In the genomic region with DNA sequence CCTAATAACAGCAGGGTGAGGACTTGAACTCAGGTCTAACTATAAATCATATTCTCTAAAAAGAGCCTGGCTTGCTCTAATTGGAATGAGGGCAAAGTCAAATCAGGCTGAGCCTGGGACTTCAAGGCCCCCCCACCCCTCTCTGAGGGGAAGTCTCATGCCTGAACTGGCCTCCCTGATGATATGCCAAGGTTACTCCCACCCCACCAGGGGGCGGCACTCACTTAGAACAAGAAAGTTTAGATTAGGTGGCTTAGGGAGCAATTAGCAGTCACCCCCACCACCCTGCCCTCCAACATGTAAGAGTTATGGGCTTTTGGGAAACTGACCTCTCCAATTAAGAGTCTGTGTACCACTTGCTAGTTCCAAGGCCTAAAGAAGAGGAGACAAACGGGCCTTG, we compare ENCODE assay signal across 9 cellular contexts. TPM values are rescaled to one million over a fixed set of nuclear protein-coding genes. Genes with fewer than 3 reads are reported as not detected.
DNase-seq lines count a peak whose midpoint lies in the region; ATAC-seq and TF ChIP-seq lines count a peak whose summit lies in the region.
"Had no signal": no experiment of that assay in that cellular context is flagged by ENCODE, and none has a peak within 500 bp of the region (broad histone marks: within the 10 kb centered on the region; RNA-seq: fewer than 3 reads in every experiment).

No MANE protein-coding gene starts in this region.

- H3K27me3 ChIP-seq in esophagus squamous epithelium (no peaks in the 10 kb centered on the region), upper lobe of left lung (no peaks in the 10 kb centered on the region)

- H3K36me3 ChIP-seq in esophagus squamous epithelium: no peaks in the 10 kb centered on the region
- no peaks in the 10 kb centered on the region for H3K36me3 ChIP-seq in upper lobe of left lung

- H3K4me1 ChIP-seq in esophagus squamous epithelium: peaks cover 6 to 35% (median 10%) of the 10 kb centered on the region in 3 donors
- H3K4me1 ChIP-seq in upper lobe of left lung: peaks cover 7 to 14% (median 9%) of the 10 kb centered on the region in 4 donors

- peak; percentile 25 for DNase-seq in AG08396 (ENCODE audit: low spot score)
- peak; percentile 6 for DNase-seq in NK-92 (lab: John Stamatoyannopoulos, UW; ENCODE audit: unreplicated experiment)
- DNase-seq in activated CD8-positive, alpha-beta memory T cell treated with anti-CD3 and anti-CD28 coated beads, Interleukin-2, amount 50 U/mL, for 4 hours: peak; percentile 83
- peak; percentile 4 for DNase-seq in esophagus squamous epithelium (lab: John Stamatoyannopoulos, UW)
- peak; percentile 15 for DNase-seq in neural crest cell (ENCODE audit: low read depth, low spot score)
- peak in 1 of 2 donors; percentile 70 for DNase-seq in upper lobe of left lung
- DNase-seq in iPS-NIHi11 (ENCODE audit: low spot score): no peak

- H3K27ac ChIP-seq in esophagus squamous epithelium (no peak overlapping the region), upper lobe of left lung (no peak overlapping the region)

- TF ChIP-seq CTCF in esophagus squamous epithelium (IDR thresholded peaks at IDR 0.05) (peak in 5 of 6 experiments; percentile 30 to 47 (median 39)), neural crest cell (conservative IDR thresholded peaks at IDR 0.05) (peak; percentile 54), upper lobe of left lung (IDR thresholded peaks at IDR 0.05) (peak; percentile 24 to 54 (median 48))

- TF ChIP-seq EP300 in upper lobe of left lung (IDR thresholded peaks at IDR 0.05): no peak

- H3K4me3 Mint-ChIP-seq in neural crest cell: peak overlapping the region; percentile 69

- H3K36me3 Mint-ChIP-seq in neural crest cell (ENCODE audit: low read depth): peaks cover 3% of the 10 kb centered on the region

- TF ChIP-seq POLR2A in esophagus squamous epithelium (IDR thresholded peaks at IDR 0.05): no peak
- no peak for TF ChIP-seq POLR2A in upper lobe of left lung (IDR thresholded peaks at IDR 0.05)

- ATAC-seq in GM18520 (IDR thresholded peaks at IDR 0.05; ENCODE audit: unreplicated experiment): peak; percentile 31
- peak in 1 of 2 donors; percentile 51 for ATAC-seq in upper lobe of left lung (ENCODE audit: low FRiP score in 2 of 2)

- no peak overlapping the region for H3K27ac Mint-ChIP-seq in neural crest cell (ENCODE audit: unreplicated experiment)

- intact Hi-C loops in esophagus squamous epithelium (cut with DNase I): no loop called here

- H3K9me3 Mint-ChIP-seq in neural crest cell: no peaks in the 10 kb centered on the region

- H3K9me3 ChIP-seq in esophagus squamous epithelium (no peaks in the 10 kb centered on the region), upper lobe of left lung (no peaks in the 10 kb centered on the region)

- 0 to 17% methylated on average over 1 to 2 of the region's 2 CpGs for WGBS in esophagus squamous epithelium, 2 donors
- 26 to 33% methylated on average over 1 to 2 of the region's 2 CpGs for whole genome bisulfite sequencing in upper lobe of left lung, 2 donors

- H3K27me3 Mint-ChIP-seq in neural crest cell (ENCODE audit: low read depth): peaks cover 44% of the 10 kb centered on the region

- peaks cover 37% of the 10 kb centered on the region for H3K4me1 Mint-ChIP-seq in neural crest cell

- H3K4me3 ChIP-seq in esophagus squamous epithelium (no peak overlapping the region), upper lobe of left lung (no peak overlapping the region)

RNA-seq across cellular contexts. Expression of a gene that starts 2.7 kb away (rescaled TPM):
- total RNA-seq in esophagus squamous epithelium: 10 to 100 TPM in 2 of 4 donors, 1 to 10 TPM in 2; 4.8 to 17.7 (median 13.2) TPM
- total RNA-seq in neural crest cell: 10.1 and 12.0 TPM in 2 replicates
- total RNA-seq in upper lobe of left lung: 10 to 100 TPM; 11.2 to 34.1 (median 24.0) TPM

RNA-seq across cellular contexts. Expression of a gene that starts 8.2 kb away (rescaled TPM):
- total RNA-seq in esophagus squamous epithelium: not detected
- not detected in 2 replicates for total RNA-seq in neural crest cell
- 1 to 10 TPM in 3 of 6 donors, not detected in 3; 1.0 to 3.6 (median 3.3) TPM for total RNA-seq in upper lobe of left lung
- total RNA-seq: skeletal muscle tissue had no signal

RNA-seq across cellular contexts. Expression of a gene that starts 13.1 kb away (rescaled TPM):
- total RNA-seq in esophagus squamous epithelium (10 to 100 TPM in 2 of 4 donors, 1 to 10 TPM in 2; 4.3 to 15.5 (median 8.8) TPM), neural crest cell (not detected in 2 replicates), upper lobe of left lung (10 to 100 TPM; 20.7 to 43.8 (median 26.2) TPM)

RNA-seq across cellular contexts. Expression of a gene that starts 20.1 kb away (rescaled TPM):
- total RNA-seq in esophagus squamous epithelium (10 to 100 TPM; 19.9 to 34.0 (median 24.3) TPM), neural crest cell (72.5 and 76.3 TPM in 2 replicates), upper lobe of left lung (100 to 1,000 TPM in 1 of 6 donors, 10 to 100 TPM in 5; 21.7 to 188 (median 42.2) TPM)

RNA-seq across cellular contexts. Expression of a gene that starts 30.2 kb away (rescaled TPM):
- total RNA-seq in esophagus squamous epithelium (10 to 100 TPM; 39.6 to 54.1 (median 43.7) TPM), neural crest cell (77.5 and 78.3 TPM in 2 replicates), upper lobe of left lung (10 to 100 TPM; 26.2 to 67.4 (median 48.8) TPM)
